In the genomic region with DNA sequence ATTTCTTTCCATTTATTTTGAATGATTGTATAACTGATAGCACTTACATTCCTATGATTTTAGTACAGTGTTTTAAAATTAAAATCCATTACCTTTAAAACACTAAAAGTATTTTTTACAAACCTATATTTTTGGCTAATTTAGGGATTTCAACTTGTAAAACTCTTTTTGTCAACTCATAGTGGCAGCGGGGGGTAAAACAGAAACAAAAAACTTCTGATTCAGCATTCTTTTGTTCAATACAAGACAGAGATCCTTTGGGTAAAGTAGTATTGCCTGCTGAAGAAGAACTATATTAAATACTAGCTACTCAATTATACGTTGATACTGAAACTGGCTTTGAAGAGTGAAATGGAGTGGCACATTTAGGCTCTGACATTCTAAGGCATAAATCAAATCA, we compare ENCODE assay signal across 2 cellular contexts.
TF ChIP-seq lines count a peak whose summit lies in the region.

No MANE protein-coding gene starts in this region.

TF ChIP-seq in A549, 52 proteins besides CTCF, POLR2A, EP300 and RAD21 (continued from another document):
- TF ChIP-seq MAFK (IDR thresholded peaks at IDR 0.05; ENCODE audit: partially characterized antibody) = peak; percentile 11
- TF ChIP-seq MYC (IDR thresholded peaks at IDR 0.05; ENCODE audit: borderline replicate concordance, low read length) = no peak
TF ChIP-seq in A549: peak in this region for 1.

TF ChIP-seq in GM23338, 12 proteins besides CTCF, POLR2A, EP300 and RAD21 (continued from another document):
- TF ChIP-seq, protein P1, sequence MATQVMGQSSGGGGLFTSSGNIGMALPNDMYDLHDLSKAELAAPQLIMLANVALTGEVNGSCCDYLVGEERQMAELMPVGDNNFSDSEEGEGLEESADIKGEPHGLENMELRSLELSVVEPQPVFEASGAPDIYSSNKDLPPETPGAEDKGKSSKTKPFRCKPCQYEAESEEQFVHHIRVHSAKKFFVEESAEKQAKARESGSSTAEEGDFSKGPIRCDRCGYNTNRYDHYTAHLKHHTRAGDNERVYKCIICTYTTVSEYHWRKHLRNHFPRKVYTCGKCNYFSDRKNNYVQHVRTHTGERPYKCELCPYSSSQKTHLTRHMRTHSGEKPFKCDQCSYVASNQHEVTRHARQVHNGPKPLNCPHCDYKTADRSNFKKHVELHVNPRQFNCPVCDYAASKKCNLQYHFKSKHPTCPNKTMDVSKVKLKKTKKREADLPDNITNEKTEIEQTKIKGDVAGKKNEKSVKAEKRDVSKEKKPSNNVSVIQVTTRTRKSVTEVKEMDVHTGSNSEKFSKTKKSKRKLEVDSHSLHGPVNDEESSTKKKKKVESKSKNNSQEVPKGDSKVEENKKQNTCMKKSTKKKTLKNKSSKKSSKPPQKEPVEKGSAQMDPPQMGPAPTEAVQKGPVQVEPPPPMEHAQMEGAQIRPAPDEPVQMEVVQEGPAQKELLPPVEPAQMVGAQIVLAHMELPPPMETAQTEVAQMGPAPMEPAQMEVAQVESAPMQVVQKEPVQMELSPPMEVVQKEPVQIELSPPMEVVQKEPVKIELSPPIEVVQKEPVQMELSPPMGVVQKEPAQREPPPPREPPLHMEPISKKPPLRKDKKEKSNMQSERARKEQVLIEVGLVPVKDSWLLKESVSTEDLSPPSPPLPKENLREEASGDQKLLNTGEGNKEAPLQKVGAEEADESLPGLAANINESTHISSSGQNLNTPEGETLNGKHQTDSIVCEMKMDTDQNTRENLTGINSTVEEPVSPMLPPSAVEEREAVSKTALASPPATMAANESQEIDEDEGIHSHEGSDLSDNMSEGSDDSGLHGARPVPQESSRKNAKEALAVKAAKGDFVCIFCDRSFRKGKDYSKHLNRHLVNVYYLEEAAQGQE (IDR thresholded peaks at IDR 0.05; ENCODE audit: unreplicated experiment) = no peak
- no peak for TF ChIP-seq ZNF331 (CRISPR knock-in tag; IDR thresholded peaks at IDR 0.05; ENCODE audit: low read depth)
- no peak for TF ChIP-seq CREB1 (CRISPR knock-in tag; IDR thresholded peaks at IDR 0.05; ENCODE audit: low read depth)
- TF ChIP-seq EZH2phosphoT487 (IDR thresholded peaks at IDR 0.05; ENCODE audit: unreplicated experiment) = no peak
- TF ChIP-seq, protein P2, sequence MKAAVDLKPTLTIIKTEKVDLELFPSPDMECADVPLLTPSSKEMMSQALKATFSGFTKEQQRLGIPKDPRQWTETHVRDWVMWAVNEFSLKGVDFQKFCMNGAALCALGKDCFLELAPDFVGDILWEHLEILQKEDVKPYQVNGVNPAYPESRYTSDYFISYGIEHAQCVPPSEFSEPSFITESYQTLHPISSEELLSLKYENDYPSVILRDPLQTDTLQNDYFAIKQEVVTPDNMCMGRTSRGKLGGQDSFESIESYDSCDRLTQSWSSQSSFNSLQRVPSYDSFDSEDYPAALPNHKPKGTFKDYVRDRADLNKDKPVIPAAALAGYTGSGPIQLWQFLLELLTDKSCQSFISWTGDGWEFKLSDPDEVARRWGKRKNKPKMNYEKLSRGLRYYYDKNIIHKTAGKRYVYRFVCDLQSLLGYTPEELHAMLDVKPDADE (IDR thresholded peaks at IDR 0.05) = no peak
- no peak for TF ChIP-seq JUNB (IDR thresholded peaks at IDR 0.05; ENCODE audit: unreplicated experiment)
- TF ChIP-seq STAT1 (IDR thresholded peaks at IDR 0.05; ENCODE audit: unreplicated experiment) = no peak
